ENCODE assay signal across 1 cellular context in the genomic region with DNA sequence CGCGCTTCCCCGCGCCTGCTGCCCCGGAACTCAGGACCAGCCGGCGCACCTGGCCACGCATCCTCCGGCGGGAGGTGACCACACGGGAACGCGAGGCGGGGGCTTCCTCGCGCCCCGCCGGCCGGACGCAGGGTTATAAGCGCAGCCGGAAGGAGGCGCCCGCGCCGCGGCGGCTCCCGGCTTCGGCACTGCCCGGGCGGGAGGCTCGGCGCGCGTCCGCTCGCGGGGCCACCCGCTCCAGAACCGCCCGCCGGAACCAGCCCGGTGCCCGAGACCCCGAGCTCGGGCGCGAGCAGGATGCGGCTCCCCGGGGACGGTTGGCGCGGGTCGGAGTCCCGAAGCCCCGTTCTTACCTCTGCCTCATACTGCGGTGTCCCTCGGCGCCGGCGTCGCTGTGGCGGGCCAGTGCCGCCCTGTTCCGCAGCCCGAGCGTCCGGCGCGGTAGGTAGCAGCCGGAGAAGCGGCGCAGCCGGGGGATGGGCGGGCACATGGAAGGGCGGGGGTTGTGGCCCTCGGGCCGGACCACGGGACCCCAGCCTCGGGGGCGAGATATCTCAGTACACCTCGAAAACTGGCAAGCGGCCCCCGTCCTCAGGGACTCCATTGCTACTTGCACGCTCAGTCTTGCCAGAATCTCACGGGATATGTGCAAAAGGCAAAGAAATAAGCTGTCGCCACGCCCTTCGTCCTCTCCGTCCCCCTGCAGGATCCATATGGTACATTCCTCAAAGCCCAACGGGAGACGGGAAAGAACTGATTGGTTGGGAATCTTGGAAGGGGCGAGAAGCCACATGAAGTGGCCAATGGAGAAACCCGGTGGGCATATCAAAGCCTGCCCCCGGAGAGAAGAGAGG.
TF ChIP-seq lines count a peak whose summit lies in the region.

No MANE protein-coding gene starts in this region.

TF ChIP-seq in HepG2, 621 proteins besides CTCF, POLR2A, EP300 and RAD21 (continued from another document and continues in another):
- TF ChIP-seq, protein P1, sequence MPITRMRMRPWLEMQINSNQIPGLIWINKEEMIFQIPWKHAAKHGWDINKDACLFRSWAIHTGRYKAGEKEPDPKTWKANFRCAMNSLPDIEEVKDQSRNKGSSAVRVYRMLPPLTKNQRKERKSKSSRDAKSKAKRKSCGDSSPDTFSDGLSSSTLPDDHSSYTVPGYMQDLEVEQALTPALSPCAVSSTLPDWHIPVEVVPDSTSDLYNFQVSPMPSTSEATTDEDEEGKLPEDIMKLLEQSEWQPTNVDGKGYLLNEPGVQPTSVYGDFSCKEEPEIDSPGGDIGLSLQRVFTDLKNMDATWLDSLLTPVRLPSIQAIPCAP (CRISPR knock-in tag; IDR thresholded peaks at IDR 0.05; ENCODE audit: low read depth), result no peak
- TF ChIP-seq ZNF33B (CRISPR knock-in tag; IDR thresholded peaks at IDR 0.05) (0 out of 2 replicates have a peak, but pooled peaks have one; percentile 29), NFYB (CRISPR knock-in tag; IDR thresholded peaks at IDR 0.05) (peak; percentile 98), ZZZ3 (CRISPR knock-in tag; IDR thresholded peaks at IDR 0.05; ENCODE audit: borderline replicate concordance) (no peak), RNF2 (conservative IDR thresholded peaks at IDR 0.05; ENCODE audit: low read depth) (0 out of 2 replicates have a peak, but pooled peaks have one; percentile 35), ZNF556 (CRISPR knock-in tag; IDR thresholded peaks at IDR 0.05; ENCODE audit: borderline replicate concordance) (peak; percentile 54; the same call in 1 of the 2 replicates), KDM3A (CRISPR knock-in tag; IDR thresholded peaks at IDR 0.05; ENCODE audit: low read depth) (peak; percentile 87; the same call in 1 of the 2 replicates), ZNF432 (CRISPR knock-in tag; IDR thresholded peaks at IDR 0.05; ENCODE audit: borderline replicate concordance) (no peak), ZNF383 (CRISPR knock-in tag; IDR thresholded peaks at IDR 0.05; ENCODE audit: borderline replicate concordance) (no peak), MAFG (CRISPR knock-in tag; IDR thresholded peaks at IDR 0.05) (no peak), ZNF709 (CRISPR knock-in tag; IDR thresholded peaks at IDR 0.05) (no peak), IRX3 (CRISPR knock-in tag; IDR thresholded peaks at IDR 0.05; ENCODE audit: borderline replicate concordance, low read depth) (peak; percentile 70; the same call in 1 of the 2 replicates), ZSCAN30 (CRISPR knock-in tag; IDR thresholded peaks at IDR 0.05) (peak; percentile 60; the same call in 1 of the 2 replicates), DR1 (CRISPR knock-in tag; IDR thresholded peaks at IDR 0.05) (peak; percentile 80), SATB2 (CRISPR knock-in tag; IDR thresholded peaks at IDR 0.05) (no peak), HNRNPLL (IDR thresholded peaks at IDR 0.05; ENCODE audit: low read depth, low read length, poor library complexity, severe bottlenecking) (peak; percentile 94), ZNF780A (CRISPR knock-in tag; IDR thresholded peaks at IDR 0.05) (no peak; the same call in 1 of the 2 replicates), ELF3 (CRISPR knock-in tag; IDR thresholded peaks at IDR 0.05) (0 out of 2 replicates have a peak, but pooled peaks have one; percentile 24), ZNF101 (CRISPR knock-in tag; IDR thresholded peaks at IDR 0.05; ENCODE audit: borderline replicate concordance, low read depth) (no peak), ISL2 (CRISPR knock-in tag; IDR thresholded peaks at IDR 0.05) (peak; percentile 49; the same call in 1 of the 2 replicates), KMT2A (CRISPR knock-in tag; IDR thresholded peaks at IDR 0.05) (peak; percentile 82), FOXP1 (IDR thresholded peaks at IDR 0.05) (no peak), FOXP1 (CRISPR knock-in tag; IDR thresholded peaks at IDR 0.05) (no peak; the same call in 1 of the 2 replicates), NCOA2 (CRISPR knock-in tag; IDR thresholded peaks at IDR 0.05) (no peak), HCFC1 (IDR thresholded peaks at IDR 0.05; ENCODE audit: low read depth, low read length) (no peak), SNRNP70 (IDR thresholded peaks at IDR 0.05; ENCODE audit: low read depth, low read length) (no peak)
- TF ChIP-seq, protein P2, sequence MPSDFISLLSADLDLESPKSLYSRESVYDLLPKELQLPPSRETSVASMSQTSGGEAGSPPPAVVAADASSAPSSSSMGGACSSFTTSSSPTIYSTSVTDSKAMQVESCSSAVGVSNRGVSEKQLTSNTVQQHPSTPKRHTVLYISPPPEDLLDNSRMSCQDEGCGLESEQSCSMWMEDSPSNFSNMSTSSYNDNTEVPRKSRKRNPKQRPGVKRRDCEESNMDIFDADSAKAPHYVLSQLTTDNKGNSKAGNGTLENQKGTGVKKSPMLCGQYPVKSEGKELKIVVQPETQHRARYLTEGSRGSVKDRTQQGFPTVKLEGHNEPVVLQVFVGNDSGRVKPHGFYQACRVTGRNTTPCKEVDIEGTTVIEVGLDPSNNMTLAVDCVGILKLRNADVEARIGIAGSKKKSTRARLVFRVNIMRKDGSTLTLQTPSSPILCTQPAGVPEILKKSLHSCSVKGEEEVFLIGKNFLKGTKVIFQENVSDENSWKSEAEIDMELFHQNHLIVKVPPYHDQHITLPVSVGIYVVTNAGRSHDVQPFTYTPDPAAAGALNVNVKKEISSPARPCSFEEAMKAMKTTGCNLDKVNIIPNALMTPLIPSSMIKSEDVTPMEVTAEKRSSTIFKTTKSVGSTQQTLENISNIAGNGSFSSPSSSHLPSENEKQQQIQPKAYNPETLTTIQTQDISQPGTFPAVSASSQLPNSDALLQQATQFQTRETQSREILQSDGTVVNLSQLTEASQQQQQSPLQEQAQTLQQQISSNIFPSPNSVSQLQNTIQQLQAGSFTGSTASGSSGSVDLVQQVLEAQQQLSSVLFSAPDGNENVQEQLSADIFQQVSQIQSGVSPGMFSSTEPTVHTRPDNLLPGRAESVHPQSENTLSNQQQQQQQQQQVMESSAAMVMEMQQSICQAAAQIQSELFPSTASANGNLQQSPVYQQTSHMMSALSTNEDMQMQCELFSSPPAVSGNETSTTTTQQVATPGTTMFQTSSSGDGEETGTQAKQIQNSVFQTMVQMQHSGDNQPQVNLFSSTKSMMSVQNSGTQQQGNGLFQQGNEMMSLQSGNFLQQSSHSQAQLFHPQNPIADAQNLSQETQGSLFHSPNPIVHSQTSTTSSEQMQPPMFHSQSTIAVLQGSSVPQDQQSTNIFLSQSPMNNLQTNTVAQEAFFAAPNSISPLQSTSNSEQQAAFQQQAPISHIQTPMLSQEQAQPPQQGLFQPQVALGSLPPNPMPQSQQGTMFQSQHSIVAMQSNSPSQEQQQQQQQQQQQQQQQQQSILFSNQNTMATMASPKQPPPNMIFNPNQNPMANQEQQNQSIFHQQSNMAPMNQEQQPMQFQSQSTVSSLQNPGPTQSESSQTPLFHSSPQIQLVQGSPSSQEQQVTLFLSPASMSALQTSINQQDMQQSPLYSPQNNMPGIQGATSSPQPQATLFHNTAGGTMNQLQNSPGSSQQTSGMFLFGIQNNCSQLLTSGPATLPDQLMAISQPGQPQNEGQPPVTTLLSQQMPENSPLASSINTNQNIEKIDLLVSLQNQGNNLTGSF (CRISPR knock-in tag; IDR thresholded peaks at IDR 0.05), result peak; percentile 30; the same call in 1 of the 2 replicates
- TF ChIP-seq, protein P3, sequence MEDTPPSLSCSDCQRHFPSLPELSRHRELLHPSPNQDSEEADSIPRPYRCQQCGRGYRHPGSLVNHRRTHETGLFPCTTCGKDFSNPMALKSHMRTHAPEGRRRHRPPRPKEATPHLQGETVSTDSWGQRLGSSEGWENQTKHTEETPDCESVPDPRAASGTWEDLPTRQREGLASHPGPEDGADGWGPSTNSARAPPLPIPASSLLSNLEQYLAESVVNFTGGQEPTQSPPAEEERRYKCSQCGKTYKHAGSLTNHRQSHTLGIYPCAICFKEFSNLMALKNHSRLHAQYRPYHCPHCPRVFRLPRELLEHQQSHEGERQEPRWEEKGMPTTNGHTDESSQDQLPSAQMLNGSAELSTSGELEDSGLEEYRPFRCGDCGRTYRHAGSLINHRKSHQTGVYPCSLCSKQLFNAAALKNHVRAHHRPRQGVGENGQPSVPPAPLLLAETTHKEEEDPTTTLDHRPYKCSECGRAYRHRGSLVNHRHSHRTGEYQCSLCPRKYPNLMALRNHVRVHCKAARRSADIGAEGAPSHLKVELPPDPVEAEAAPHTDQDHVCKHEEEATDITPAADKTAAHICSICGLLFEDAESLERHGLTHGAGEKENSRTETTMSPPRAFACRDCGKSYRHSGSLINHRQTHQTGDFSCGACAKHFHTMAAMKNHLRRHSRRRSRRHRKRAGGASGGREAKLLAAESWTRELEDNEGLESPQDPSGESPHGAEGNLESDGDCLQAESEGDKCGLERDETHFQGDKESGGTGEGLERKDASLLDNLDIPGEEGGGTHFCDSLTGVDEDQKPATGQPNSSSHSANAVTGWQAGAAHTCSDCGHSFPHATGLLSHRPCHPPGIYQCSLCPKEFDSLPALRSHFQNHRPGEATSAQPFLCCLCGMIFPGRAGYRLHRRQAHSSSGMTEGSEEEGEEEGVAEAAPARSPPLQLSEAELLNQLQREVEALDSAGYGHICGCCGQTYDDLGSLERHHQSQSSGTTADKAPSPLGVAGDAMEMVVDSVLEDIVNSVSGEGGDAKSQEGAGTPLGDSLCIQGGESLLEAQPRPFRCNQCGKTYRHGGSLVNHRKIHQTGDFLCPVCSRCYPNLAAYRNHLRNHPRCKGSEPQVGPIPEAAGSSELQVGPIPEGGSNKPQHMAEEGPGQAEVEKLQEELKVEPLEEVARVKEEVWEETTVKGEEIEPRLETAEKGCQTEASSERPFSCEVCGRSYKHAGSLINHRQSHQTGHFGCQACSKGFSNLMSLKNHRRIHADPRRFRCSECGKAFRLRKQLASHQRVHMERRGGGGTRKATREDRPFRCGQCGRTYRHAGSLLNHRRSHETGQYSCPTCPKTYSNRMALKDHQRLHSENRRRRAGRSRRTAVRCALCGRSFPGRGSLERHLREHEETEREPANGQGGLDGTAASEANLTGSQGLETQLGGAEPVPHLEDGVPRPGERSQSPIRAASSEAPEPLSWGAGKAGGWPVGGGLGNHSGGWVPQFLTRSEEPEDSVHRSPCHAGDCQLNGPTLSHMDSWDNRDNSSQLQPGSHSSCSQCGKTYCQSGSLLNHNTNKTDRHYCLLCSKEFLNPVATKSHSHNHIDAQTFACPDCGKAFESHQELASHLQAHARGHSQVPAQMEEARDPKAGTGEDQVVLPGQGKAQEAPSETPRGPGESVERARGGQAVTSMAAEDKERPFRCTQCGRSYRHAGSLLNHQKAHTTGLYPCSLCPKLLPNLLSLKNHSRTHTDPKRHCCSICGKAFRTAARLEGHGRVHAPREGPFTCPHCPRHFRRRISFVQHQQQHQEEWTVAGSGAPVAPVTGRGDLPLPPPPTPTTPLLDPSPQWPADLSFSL (CRISPR knock-in tag; IDR thresholded peaks at IDR 0.05), result no peak
- TF ChIP-seq, protein P4, sequence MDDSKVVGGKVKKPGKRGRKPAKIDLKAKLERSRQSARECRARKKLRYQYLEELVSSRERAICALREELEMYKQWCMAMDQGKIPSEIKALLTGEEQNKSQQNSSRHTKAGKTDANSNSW (CRISPR knock-in tag; IDR thresholded peaks at IDR 0.05; ENCODE audit: borderline replicate concordance), result no peak
- TF ChIP-seq, protein P5, sequence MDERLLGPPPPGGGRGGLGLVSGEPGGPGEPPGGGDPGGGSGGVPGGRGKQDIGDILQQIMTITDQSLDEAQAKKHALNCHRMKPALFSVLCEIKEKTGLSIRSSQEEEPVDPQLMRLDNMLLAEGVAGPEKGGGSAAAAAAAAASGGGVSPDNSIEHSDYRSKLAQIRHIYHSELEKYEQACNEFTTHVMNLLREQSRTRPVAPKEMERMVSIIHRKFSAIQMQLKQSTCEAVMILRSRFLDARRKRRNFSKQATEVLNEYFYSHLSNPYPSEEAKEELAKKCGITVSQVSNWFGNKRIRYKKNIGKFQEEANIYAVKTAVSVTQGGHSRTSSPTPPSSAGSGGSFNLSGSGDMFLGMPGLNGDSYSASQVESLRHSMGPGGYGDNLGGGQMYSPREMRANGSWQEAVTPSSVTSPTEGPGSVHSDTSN (CRISPR knock-in tag; IDR thresholded peaks at IDR 0.05), result 0 out of 2 replicates have a peak, but pooled peaks have one; percentile 34
- TF ChIP-seq, protein P6, sequence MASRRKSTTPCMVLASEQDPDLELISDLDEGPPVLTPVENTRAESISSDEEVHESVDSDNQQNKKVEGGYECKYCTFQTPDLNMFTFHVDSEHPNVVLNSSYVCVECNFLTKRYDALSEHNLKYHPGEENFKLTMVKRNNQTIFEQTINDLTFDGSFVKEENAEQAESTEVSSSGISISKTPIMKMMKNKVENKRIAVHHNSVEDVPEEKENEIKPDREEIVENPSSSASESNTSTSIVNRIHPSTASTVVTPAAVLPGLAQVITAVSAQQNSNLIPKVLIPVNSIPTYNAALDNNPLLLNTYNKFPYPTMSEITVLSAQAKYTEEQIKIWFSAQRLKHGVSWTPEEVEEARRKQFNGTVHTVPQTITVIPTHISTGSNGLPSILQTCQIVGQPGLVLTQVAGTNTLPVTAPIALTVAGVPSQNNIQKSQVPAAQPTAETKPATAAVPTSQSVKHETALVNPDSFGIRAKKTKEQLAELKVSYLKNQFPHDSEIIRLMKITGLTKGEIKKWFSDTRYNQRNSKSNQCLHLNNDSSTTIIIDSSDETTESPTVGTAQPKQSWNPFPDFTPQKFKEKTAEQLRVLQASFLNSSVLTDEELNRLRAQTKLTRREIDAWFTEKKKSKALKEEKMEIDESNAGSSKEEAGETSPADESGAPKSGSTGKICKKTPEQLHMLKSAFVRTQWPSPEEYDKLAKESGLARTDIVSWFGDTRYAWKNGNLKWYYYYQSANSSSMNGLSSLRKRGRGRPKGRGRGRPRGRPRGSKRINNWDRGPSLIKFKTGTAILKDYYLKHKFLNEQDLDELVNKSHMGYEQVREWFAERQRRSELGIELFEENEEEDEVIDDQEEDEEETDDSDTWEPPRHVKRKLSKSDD (CRISPR knock-in tag; IDR thresholded peaks at IDR 0.05; ENCODE audit: low read depth), result 0 out of 2 replicates have a peak, but pooled peaks have one; percentile 64
- TF ChIP-seq, protein P7, sequence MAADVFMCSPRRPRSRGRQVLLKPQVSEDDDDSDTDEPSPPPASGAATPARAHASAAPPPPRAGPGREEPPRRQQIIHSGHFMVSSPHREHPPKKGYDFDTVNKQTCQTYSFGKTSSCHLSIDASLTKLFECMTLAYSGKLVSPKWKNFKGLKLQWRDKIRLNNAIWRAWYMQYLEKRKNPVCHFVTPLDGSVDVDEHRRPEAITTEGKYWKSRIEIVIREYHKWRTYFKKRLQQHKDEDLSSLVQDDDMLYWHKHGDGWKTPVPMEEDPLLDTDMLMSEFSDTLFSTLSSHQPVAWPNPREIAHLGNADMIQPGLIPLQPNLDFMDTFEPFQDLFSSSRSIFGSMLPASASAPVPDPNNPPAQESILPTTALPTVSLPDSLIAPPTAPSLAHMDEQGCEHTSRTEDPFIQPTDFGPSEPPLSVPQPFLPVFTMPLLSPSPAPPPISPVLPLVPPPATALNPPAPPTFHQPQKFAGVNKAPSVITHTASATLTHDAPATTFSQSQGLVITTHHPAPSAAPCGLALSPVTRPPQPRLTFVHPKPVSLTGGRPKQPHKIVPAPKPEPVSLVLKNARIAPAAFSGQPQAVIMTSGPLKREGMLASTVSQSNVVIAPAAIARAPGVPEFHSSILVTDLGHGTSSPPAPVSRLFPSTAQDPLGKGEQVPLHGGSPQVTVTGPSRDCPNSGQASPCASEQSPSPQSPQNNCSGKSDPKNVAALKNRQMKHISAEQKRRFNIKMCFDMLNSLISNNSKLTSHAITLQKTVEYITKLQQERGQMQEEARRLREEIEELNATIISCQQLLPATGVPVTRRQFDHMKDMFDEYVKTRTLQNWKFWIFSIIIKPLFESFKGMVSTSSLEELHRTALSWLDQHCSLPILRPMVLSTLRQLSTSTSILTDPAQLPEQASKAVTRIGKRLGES (CRISPR knock-in tag; IDR thresholded peaks at IDR 0.05; ENCODE audit: borderline replicate concordance), result peak; percentile 58; the same call in 1 of the 2 replicates
- TF ChIP-seq, protein P8, sequence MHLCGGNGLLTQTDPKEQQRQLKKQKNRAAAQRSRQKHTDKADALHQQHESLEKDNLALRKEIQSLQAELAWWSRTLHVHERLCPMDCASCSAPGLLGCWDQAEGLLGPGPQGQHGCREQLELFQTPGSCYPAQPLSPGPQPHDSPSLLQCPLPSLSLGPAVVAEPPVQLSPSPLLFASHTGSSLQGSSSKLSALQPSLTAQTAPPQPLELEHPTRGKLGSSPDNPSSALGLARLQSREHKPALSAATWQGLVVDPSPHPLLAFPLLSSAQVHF (CRISPR knock-in tag; IDR thresholded peaks at IDR 0.05), result 0 out of 2 replicates have a peak, but pooled peaks have one; percentile 59
